1 cellular context compared by ENCODE assay signal in genomic region chr11:17013548-17014320, GRCh38.
A peak's percentile ranks its signal among the peaks of the same experiment; 100 is the strongest.
TF ChIP-seq lines count a peak whose summit lies in the region.

No MANE protein-coding gene starts in this region.

TF ChIP-seq in HepG2, 621 proteins besides CTCF, POLR2A, EP300 and RAD21 (continued from another document and continues in another):
- TF ChIP-seq ZSCAN31 (CRISPR knock-in tag; IDR thresholded peaks at IDR 0.05; ENCODE audit: low read depth) (no peak), NONO (IDR thresholded peaks at IDR 0.05) (no peak), NONO (CRISPR knock-in tag; conservative IDR thresholded peaks at IDR 0.05) (0 out of 2 replicates have a peak, but pooled peaks have one; percentile 18), DRAP1 (CRISPR knock-in tag; IDR thresholded peaks at IDR 0.05) (no peak), EEA1 (CRISPR knock-in tag; IDR thresholded peaks at IDR 0.05; ENCODE audit: borderline replicate concordance) (no peak), TBP (CRISPR knock-in tag; IDR thresholded peaks at IDR 0.05) (no peak), TRIM24 (CRISPR knock-in tag; IDR thresholded peaks at IDR 0.05) (no peak), ZNF142 (CRISPR knock-in tag; IDR thresholded peaks at IDR 0.05) (no peak), ZNF513 (CRISPR knock-in tag; conservative IDR thresholded peaks at IDR 0.05) (no peak), HMGXB4 (CRISPR knock-in tag; IDR thresholded peaks at IDR 0.05; ENCODE audit: borderline replicate concordance in 1 of 2, low read depth in 1 of 2) (peak; percentile 1 to 63; a peak in 2 of 4 replicates), HIVEP1 (CRISPR knock-in tag; IDR thresholded peaks at IDR 0.05) (no peak), ZNF839 (CRISPR knock-in tag; IDR thresholded peaks at IDR 0.05; ENCODE audit: borderline replicate concordance) (no peak), HES4 (CRISPR knock-in tag; IDR thresholded peaks at IDR 0.05; ENCODE audit: borderline replicate concordance) (0 out of 2 replicates have a peak, but pooled peaks have one; percentile 24), ZFP82 (CRISPR knock-in tag; IDR thresholded peaks at IDR 0.05; ENCODE audit: borderline replicate concordance) (no peak), AGO2 (optimal IDR thresholded peaks at IDR 0.05; ENCODE audit: low read depth, low read length) (peak; percentile 89), HNF1A (IDR thresholded peaks at IDR 0.05; ENCODE audit: low read depth) (no peak), HNF1A (CRISPR knock-in tag; IDR thresholded peaks at IDR 0.05; ENCODE audit: borderline replicate concordance) (no peak), PCBP1 (IDR thresholded peaks at IDR 0.05; ENCODE audit: borderline replicate concordance, low read depth, low read length) (no peak), E2F5 (CRISPR knock-in tag; conservative IDR thresholded peaks at IDR 0.05) (0 out of 2 replicates have a peak, but pooled peaks have one; percentile 20), ZHX1 (CRISPR knock-in tag; IDR thresholded peaks at IDR 0.05; ENCODE audit: low read depth) (no peak; the same call in 1 of the 2 replicates), ZNF878 (CRISPR knock-in tag; IDR thresholded peaks at IDR 0.05) (no peak), CREB3 (CRISPR knock-in tag; IDR thresholded peaks at IDR 0.05) (no peak), ZNF644 (CRISPR knock-in tag; IDR thresholded peaks at IDR 0.05; ENCODE audit: low read depth) (no peak), IRF2 (CRISPR knock-in tag; IDR thresholded peaks at IDR 0.05) (no peak), WIZ (CRISPR knock-in tag; IDR thresholded peaks at IDR 0.05) (no peak), ZNF691 (CRISPR knock-in tag; IDR thresholded peaks at IDR 0.05; ENCODE audit: borderline replicate concordance, low read depth) (no peak), KDM6A (CRISPR knock-in tag; IDR thresholded peaks at IDR 0.05; ENCODE audit: low read depth) (no peak), SP5 (CRISPR knock-in tag; IDR thresholded peaks at IDR 0.05; ENCODE audit: borderline replicate concordance, low read depth) (no peak; the same call in 1 of the 2 replicates), NR2F1 (CRISPR knock-in tag; IDR thresholded peaks at IDR 0.05) (no peak), ZFAT (CRISPR knock-in tag; conservative IDR thresholded peaks at IDR 0.05) (no peak), CHCHD3 (CRISPR knock-in tag; IDR thresholded peaks at IDR 0.05) (no peak), RARA (CRISPR knock-in tag; IDR thresholded peaks at IDR 0.05) (peak; percentile 7; the same call in 1 of the 2 replicates), ZFP90 (CRISPR knock-in tag; IDR thresholded peaks at IDR 0.05; ENCODE audit: borderline replicate concordance) (no peak)
